18 cellular contexts compared by ENCODE assay signal in the genomic region with DNA sequence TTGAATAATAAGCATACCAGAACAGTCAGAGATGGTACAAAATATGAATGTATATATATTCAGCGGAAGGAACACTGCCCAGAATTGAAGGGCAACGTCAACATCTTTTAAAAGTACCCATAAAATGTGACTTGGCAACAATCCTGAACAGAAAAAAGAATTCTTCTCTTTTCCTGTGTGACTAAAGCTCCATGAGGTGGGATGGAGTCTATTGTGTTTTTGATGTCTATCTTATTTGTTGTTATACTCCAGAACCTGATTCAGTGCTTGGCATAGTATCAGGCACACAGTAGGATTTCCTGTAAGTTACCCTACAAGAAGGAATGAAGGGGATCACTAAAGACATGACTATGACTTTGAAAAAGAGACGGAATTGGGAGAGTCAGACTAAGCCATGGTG.
"Had no signal": no experiment of that assay in that cellular context is flagged by ENCODE, and none has a peak within 500 bp of the region (broad histone marks: within the 10 kb centered on the region; RNA-seq: fewer than 3 reads in every experiment).

No MANE protein-coding gene starts in this region.

- H3K9me3 ChIP-seq: heart left ventricle, ovary, spleen, thoracic aorta, transverse colon had no signal

- H3K27ac ChIP-seq: heart left ventricle, ovary, spleen, thoracic aorta, transverse colon had no signal

- FAIRE-seq: islet of Langerhans had no signal

- H3K27me3 ChIP-seq: heart left ventricle, ovary, transverse colon had no signal

- DNase-seq: erythroblast; foreskin melanocyte; heart left ventricle; hippocampal formation; kidney glomerular epithelial cell; natural killer cell; ovary; retina; spleen; stimulated activated CD4-positive, alpha-beta T cell treated with anti-CD3 and anti-CD28 coated beads, Interleukin-15, amount 100 ng/mL, for 24 hours; stimulated activated CD4-positive, alpha-beta T cell treated with anti-CD3 and anti-CD28 coated beads, Interleukin-1b, Interleukin-23, amount 100 ng/mL, for 48 hours; stimulated activated CD4-positive, alpha-beta T cell treated with anti-CD3 and anti-CD28 coated beads, Interleukin-4, amount 100 ng/mL, for 4 hours; stimulated activated naive B cell treated with anti-CD40 and anti-IgM and Interleukin-4, amounts not matched to agents 10 μg/mL and 1 μg/mL and 100 μg/mL, for 72 hours; stimulated activated naive CD8-positive, alpha-beta T cell treated with anti-CD3 and anti-CD28 coated beads, Interleukin-15, amount 100 ng/mL, for 72 hours; transverse colon had no signal

- H3K36me3 ChIP-seq: heart left ventricle, ovary, spleen, thoracic aorta, transverse colon had no signal

- H3K4me1 ChIP-seq: spleen, transverse colon had no signal

- H3K4me3 ChIP-seq: heart left ventricle, ovary, spleen, thoracic aorta, transverse colon had no signal

- ATAC-seq: heart left ventricle; natural killer cell; sciatic nerve; stimulated activated naive B cell treated with anti-CD40 and anti-IgM and Interleukin-4, amounts not matched to agents 10 μg/mL and 1 μg/mL and 100 μg/mL, for 72 hours; stimulated activated naive CD8-positive, alpha-beta T cell treated with anti-CD3 and anti-CD28 coated beads, Interleukin-15, amount 100 ng/mL, for 72 hours had no signal
